Comparison of ENCODE assay signal across 10 cellular contexts in genomic region chrX:79161655-79162054, GRCh38. TPM values are rescaled to one million over a fixed set of nuclear protein-coding genes. Genes with fewer than 3 reads are reported as not detected.
DNase-seq lines count a peak whose midpoint lies in the region; ATAC-seq and TF ChIP-seq lines count a peak whose summit lies in the region.
"Had no signal": no experiment of that assay in that cellular context is flagged by ENCODE, and none has a peak within 500 bp of the region (broad histone marks: within the 10 kb centered on the region; RNA-seq: fewer than 3 reads in every experiment).

No MANE protein-coding gene starts in this region.

- peak overlapping the region; percentile 99 for H3K27ac Mint-ChIP-seq in activated T-helper 2 cell treated with anti-CD3 and anti-CD28 coated beads, Interferon-gamma antibody, Interleukin-2, Interleukin-4, amounts not matched to agents 10 μg/mL and 5 μg/mL and 100 μg/mL, durations not matched to agents 14 hours and 24 hours and 36 hours

- no peaks in the 10 kb centered on the region for H3K9me3 Mint-ChIP-seq in activated T-helper 2 cell treated with anti-CD3 and anti-CD28 coated beads, Interferon-gamma antibody, Interleukin-2, Interleukin-4, amounts not matched to agents 10 μg/mL and 5 μg/mL and 100 μg/mL, durations not matched to agents 14 hours and 24 hours and 36 hours

- H3K36me3 ChIP-seq in GM06990 (ENCODE audit: control insufficient read depth, insufficient read depth, low read length), result no peaks in the 10 kb centered on the region

- ATAC-seq in GM19438 (IDR thresholded peaks at IDR 0.05; ENCODE audit: low read depth, unreplicated experiment), result peak; percentile 76
- ATAC-seq in HG03520 (IDR thresholded peaks at IDR 0.05; ENCODE audit: unreplicated experiment), result peak; percentile 87
- ATAC-seq: HCT116 had no signal

- peaks cover 41% of the 10 kb centered on the region for H3K36me3 Mint-ChIP-seq in activated T-helper 2 cell treated with anti-CD3 and anti-CD28 coated beads, Interferon-gamma antibody, Interleukin-2, Interleukin-4, amounts not matched to agents 10 μg/mL and 5 μg/mL and 100 μg/mL, durations not matched to agents 14 hours and 24 hours and 36 hours (ENCODE audit: low read depth)

- peak; percentile 50 for DNase-seq in GM06990 (ENCODE audit: extremely low read depth, insufficient read length)
- peak; percentile 43 for DNase-seq in activated T-helper 2 cell treated with anti-CD3 and anti-CD28 coated beads, Interferon-gamma antibody, Interleukin-2, Interleukin-4, amounts not matched to agents 10 μg/mL and 5 μg/mL and 100 μg/mL, durations not matched to agents 14 hours and 24 hours and 36 hours (ENCODE audit: low spot score)
- DNase-seq in hippocampal formation (lab: John Stamatoyannopoulos, UW), result no peak
- DNase-seq in NCI-H2171 (lab: John Stamatoyannopoulos, UW), result no peak
- no peak for DNase-seq in SHP77 treated with DMSO at 0.1 percent for 48 hours (lab: John Stamatoyannopoulos, UW)
- no peak for DNase-seq in SHP77 (lab: John Stamatoyannopoulos, UW)

- H3K27me3 Mint-ChIP-seq in activated T-helper 2 cell treated with anti-CD3 and anti-CD28 coated beads, Interferon-gamma antibody, Interleukin-2, Interleukin-4, amounts not matched to agents 10 μg/mL and 5 μg/mL and 100 μg/mL, durations not matched to agents 14 hours and 24 hours and 36 hours (ENCODE audit: low read depth), result no peaks in the 10 kb centered on the region

- H3K4me1 Mint-ChIP-seq in activated T-helper 2 cell treated with anti-CD3 and anti-CD28 coated beads, Interferon-gamma antibody, Interleukin-2, Interleukin-4, amounts not matched to agents 10 μg/mL and 5 μg/mL and 100 μg/mL, durations not matched to agents 14 hours and 24 hours and 36 hours (ENCODE audit: low read depth), result peaks cover 54% of the 10 kb centered on the region

- H3K4me3 ChIP-seq in GM06990 (replicated peaks; ENCODE audit: low read depth, low read length), result peak overlapping the region; percentile 8; the same call in 1 of the 2 replicates

- peak overlapping the region; percentile 89 for H3K4me3 Mint-ChIP-seq in activated T-helper 2 cell treated with anti-CD3 and anti-CD28 coated beads, Interferon-gamma antibody, Interleukin-2, Interleukin-4, amounts not matched to agents 10 μg/mL and 5 μg/mL and 100 μg/mL, durations not matched to agents 14 hours and 24 hours and 36 hours (ENCODE audit: low read depth)

- intact Hi-C loops in activated T-helper 2 cell treated with anti-CD3 and anti-CD28 coated beads, Interferon-gamma antibody, Interleukin-2, Interleukin-4, amounts not matched to agents 10 μg/mL and 5 μg/mL and 100 μg/mL, durations not matched to agents 14 hours and 24 hours and 36 hours (cut with micrococcal nuclease), result loop anchor here (1.0 to 10.0 kb wide), 7 partner anchors 15 to 1054 kb away; partner anchors contain the start of gene P2RY10

- no peaks in the 10 kb centered on the region for H3K27me3 ChIP-seq in GM06990 (replicated peaks; ENCODE audit: control insufficient read depth, insufficient read depth, low read length)

- TF ChIP-seq CTCF in GM06990 (IDR thresholded peaks at IDR 0.05; ENCODE audit: insufficient read depth, low read length, poor library complexity, severe bottlenecking), result no peak

RNA-seq across cellular contexts. Expression of gene GPR174, which starts 17.2 kb away (rescaled TPM):
- total RNA-seq in activated T-helper 2 cell treated with anti-CD3 and anti-CD28 coated beads, Interferon-gamma antibody, Interleukin-2, Interleukin-4, amounts not matched to agents 10 μg/mL and 5 μg/mL and 100 μg/mL, durations not matched to agents 14 hours and 24 hours and 36 hours, result 9.2 and 10.1 TPM in 2 replicates
- total RNA-seq: pulmonary artery endothelial cell had no signal

Comparison
In these comparisons a context has a peak if more than half of its experiments do, and no peak if none do; other contexts are left out.
1. DNase-seq: peak in GM06990 (single experiment) and activated T-helper 2 cell treated with anti-CD3 and anti-CD28 coated beads, Interferon-gamma antibody, Interleukin-2, Interleukin-4, amounts not matched to agents 10 μg/mL and 5 μg/mL and 100 μg/mL, durations not matched to agents 14 hours and 24 hours and 36 hours (single experiment); none in hippocampal formation (0 of 2), NCI-H2171 (single experiment), SHP77 treated with DMSO at 0.1 percent for 48 hours (single experiment) and SHP77 (0 of 2).